ENCODE assay signal across 1 cellular context in the genomic region with DNA sequence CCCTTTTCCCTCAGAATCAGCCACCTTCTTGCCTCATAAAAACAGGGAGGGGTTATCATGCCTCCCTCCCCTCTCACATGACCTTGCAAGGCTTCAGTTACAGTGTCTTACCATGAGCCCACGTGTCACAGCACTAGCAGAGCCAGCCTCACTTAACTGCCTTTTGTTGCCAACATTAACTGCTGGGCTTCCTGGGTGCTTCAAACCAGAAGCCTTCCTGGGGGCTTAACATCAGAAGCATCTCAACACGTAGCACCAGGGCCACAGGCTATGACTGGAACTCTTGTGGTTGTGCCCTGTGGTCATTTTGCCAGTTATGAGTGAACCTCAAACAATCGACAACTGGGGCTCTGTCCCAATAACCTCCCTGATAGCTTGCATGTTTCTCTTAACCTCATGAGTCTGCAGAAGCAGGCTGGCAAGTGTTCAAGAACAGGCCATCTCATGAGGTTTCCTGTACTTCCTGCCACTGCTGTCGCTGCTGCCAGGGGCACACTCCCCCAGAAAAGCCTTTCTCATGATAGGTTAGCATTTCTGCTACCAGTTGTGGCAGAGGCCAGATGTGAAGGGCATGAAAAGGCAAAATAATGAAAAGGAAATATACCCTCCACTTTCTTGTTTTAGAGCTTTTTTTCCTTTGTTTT.
A peak's percentile ranks its signal among the peaks of the same experiment; 100 is the strongest.
TF ChIP-seq lines count a peak whose summit lies in the region.

No MANE protein-coding gene starts in this region.

TF ChIP-seq in K562, 482 proteins besides CTCF, POLR2A, EP300 and RAD21 (continued from another document and continues in another):
- no peak for TF ChIP-seq NFATC3 (IDR thresholded peaks at IDR 0.05)
- TF ChIP-seq ZNF232 (CRISPR knock-in tag; IDR thresholded peaks at IDR 0.05), result no peak
- TF ChIP-seq ZNF668 (CRISPR knock-in tag; IDR thresholded peaks at IDR 0.05), result peak; percentile 93
- 0 out of 2 replicates have a peak, but pooled peaks have one; percentile 33 for TF ChIP-seq TSC22D4 (tag; IDR thresholded peaks at IDR 0.05)
- no peak for TF ChIP-seq CHD2 (IDR thresholded peaks at IDR 0.05; ENCODE audit: low read depth, low read length)
- TF ChIP-seq RB1 (IDR thresholded peaks at IDR 0.05; ENCODE audit: low read depth), result no peak
- TF ChIP-seq KLF13 (tag; IDR thresholded peaks at IDR 0.05; ENCODE audit: borderline replicate concordance, low read depth), result peak; percentile 67; the same call in 1 of the 2 replicates
- peak; percentile 74; the same call in 1 of the 2 replicates for TF ChIP-seq ZNF644 (tag; IDR thresholded peaks at IDR 0.05; ENCODE audit: low read depth)
- TF ChIP-seq LEF1 (IDR thresholded peaks at IDR 0.05), result no peak
- TF ChIP-seq, protein P1, sequence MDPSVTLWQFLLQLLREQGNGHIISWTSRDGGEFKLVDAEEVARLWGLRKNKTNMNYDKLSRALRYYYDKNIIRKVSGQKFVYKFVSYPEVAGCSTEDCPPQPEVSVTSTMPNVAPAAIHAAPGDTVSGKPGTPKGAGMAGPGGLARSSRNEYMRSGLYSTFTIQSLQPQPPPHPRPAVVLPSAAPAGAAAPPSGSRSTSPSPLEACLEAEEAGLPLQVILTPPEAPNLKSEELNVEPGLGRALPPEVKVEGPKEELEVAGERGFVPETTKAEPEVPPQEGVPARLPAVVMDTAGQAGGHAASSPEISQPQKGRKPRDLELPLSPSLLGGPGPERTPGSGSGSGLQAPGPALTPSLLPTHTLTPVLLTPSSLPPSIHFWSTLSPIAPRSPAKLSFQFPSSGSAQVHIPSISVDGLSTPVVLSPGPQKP (CRISPR knock-in tag; IDR thresholded peaks at IDR 0.05), result no peak
- peak; percentile 48; the same call in 1 of the 2 replicates for TF ChIP-seq RNF2 (IDR thresholded peaks at IDR 0.05)
- peak; percentile 72; the same call in 1 of the 2 replicates for TF ChIP-seq PATZ1 (CRISPR knock-in tag; IDR thresholded peaks at IDR 0.05; ENCODE audit: borderline replicate concordance)
- TF ChIP-seq ZNF589 (CRISPR knock-in tag; IDR thresholded peaks at IDR 0.05; ENCODE audit: low read depth), result peak; percentile 96
- TF ChIP-seq FOXM1 (IDR thresholded peaks at IDR 0.05; ENCODE audit: low read depth), result no peak
- no peak for TF ChIP-seq FOXM1 (CRISPR knock-in tag; IDR thresholded peaks at IDR 0.05; ENCODE audit: low read depth)
- TF ChIP-seq PRMT5 (CRISPR knock-in tag; IDR thresholded peaks at IDR 0.05), result no peak
- TF ChIP-seq LCOR (CRISPR knock-in tag; IDR thresholded peaks at IDR 0.05), result no peak
- 0 out of 2 replicates have a peak, but pooled peaks have one; percentile 4 for TF ChIP-seq ZFP1 (CRISPR knock-in tag; IDR thresholded peaks at IDR 0.05)
- TF ChIP-seq POLR2G (IDR thresholded peaks at IDR 0.05; ENCODE audit: low read depth, low read length), result no peak
- TF ChIP-seq MCM7 (IDR thresholded peaks at IDR 0.05), result no peak
- TF ChIP-seq TAF15 (IDR thresholded peaks at IDR 0.05; ENCODE audit: low read depth, low read length), result no peak
- TF ChIP-seq ZNF785 (CRISPR knock-in tag; IDR thresholded peaks at IDR 0.05), result no peak
- TF ChIP-seq MAX (CRISPR knock-in tag; IDR thresholded peaks at IDR 0.05), result peak; percentile 81
- TF ChIP-seq KLF16 (IDR thresholded peaks at IDR 0.05), result no peak
- no peak for TF ChIP-seq TCF7L2 (IDR thresholded peaks at IDR 0.05; ENCODE audit: low read depth, low read length)
- no peak for TF ChIP-seq SMAD1 (IDR thresholded peaks at IDR 0.05; ENCODE audit: low read depth, low read length, partially characterized antibody)
- TF ChIP-seq CBFA2T3 (IDR thresholded peaks at IDR 0.05), result peak; percentile 21; the same call in 1 of the 2 replicates
- TF ChIP-seq, protein P2, sequence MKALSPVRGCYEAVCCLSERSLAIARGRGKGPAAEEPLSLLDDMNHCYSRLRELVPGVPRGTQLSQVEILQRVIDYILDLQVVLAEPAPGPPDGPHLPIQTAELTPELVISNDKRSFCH (CRISPR knock-in tag; IDR thresholded peaks at IDR 0.05), result no peak
- TF ChIP-seq, protein P2 (tag; IDR thresholded peaks at IDR 0.05), result peak; percentile 91
- no peak for TF ChIP-seq CREB5 (CRISPR knock-in tag; IDR thresholded peaks at IDR 0.05)
- no peak for TF ChIP-seq KLF10 (CRISPR knock-in tag; IDR thresholded peaks at IDR 0.05)
- TF ChIP-seq MCM3 (IDR thresholded peaks at IDR 0.05), result no peak
- TF ChIP-seq PHF8 (IDR thresholded peaks at IDR 0.05; ENCODE audit: borderline replicate concordance, low read length), result no peak; the same call in 1 of the 2 replicates
- no peak for TF ChIP-seq ZNF316 (IDR thresholded peaks at IDR 0.05)
- no peak for TF ChIP-seq ARNT (IDR thresholded peaks at IDR 0.05)
- no peak for TF ChIP-seq FOXK1 (CRISPR knock-in tag; IDR thresholded peaks at IDR 0.05; ENCODE audit: borderline replicate concordance)
- TF ChIP-seq ZNF274 (IDR thresholded peaks at IDR 0.05; ENCODE audit: borderline replicate concordance, low read depth, low read length), result no peak
- TF ChIP-seq, protein P3, sequence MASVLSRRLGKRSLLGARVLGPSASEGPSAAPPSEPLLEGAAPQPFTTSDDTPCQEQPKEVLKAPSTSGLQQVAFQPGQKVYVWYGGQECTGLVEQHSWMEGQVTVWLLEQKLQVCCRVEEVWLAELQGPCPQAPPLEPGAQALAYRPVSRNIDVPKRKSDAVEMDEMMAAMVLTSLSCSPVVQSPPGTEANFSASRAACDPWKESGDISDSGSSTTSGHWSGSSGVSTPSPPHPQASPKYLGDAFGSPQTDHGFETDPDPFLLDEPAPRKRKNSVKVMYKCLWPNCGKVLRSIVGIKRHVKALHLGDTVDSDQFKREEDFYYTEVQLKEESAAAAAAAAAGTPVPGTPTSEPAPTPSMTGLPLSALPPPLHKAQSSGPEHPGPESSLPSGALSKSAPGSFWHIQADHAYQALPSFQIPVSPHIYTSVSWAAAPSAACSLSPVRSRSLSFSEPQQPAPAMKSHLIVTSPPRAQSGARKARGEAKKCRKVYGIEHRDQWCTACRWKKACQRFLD (CRISPR knock-in tag; IDR thresholded peaks at IDR 0.05), result peak; percentile 87; the same call in 1 of the 2 replicates
- 0 out of 2 replicates have a peak, but pooled peaks have one; percentile 39 for TF ChIP-seq STAT6 (CRISPR knock-in tag; IDR thresholded peaks at IDR 0.05)
- TF ChIP-seq JUND (IDR thresholded peaks at IDR 0.05; ENCODE audit: borderline replicate concordance, low read depth, low read length), result no peak; the same call in 1 of the 2 replicates
- TF ChIP-seq JUND (tag; IDR thresholded peaks at IDR 0.05; ENCODE audit: borderline replicate concordance, low read depth, low read length), result peak; percentile 81; the same call in 2 of the 3 replicates
- TF ChIP-seq, protein P4, sequence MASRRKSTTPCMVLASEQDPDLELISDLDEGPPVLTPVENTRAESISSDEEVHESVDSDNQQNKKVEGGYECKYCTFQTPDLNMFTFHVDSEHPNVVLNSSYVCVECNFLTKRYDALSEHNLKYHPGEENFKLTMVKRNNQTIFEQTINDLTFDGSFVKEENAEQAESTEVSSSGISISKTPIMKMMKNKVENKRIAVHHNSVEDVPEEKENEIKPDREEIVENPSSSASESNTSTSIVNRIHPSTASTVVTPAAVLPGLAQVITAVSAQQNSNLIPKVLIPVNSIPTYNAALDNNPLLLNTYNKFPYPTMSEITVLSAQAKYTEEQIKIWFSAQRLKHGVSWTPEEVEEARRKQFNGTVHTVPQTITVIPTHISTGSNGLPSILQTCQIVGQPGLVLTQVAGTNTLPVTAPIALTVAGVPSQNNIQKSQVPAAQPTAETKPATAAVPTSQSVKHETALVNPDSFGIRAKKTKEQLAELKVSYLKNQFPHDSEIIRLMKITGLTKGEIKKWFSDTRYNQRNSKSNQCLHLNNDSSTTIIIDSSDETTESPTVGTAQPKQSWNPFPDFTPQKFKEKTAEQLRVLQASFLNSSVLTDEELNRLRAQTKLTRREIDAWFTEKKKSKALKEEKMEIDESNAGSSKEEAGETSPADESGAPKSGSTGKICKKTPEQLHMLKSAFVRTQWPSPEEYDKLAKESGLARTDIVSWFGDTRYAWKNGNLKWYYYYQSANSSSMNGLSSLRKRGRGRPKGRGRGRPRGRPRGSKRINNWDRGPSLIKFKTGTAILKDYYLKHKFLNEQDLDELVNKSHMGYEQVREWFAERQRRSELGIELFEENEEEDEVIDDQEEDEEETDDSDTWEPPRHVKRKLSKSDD (conservative IDR thresholded peaks at IDR 0.05; ENCODE audit: low read length), result no peak
- TF ChIP-seq GTF2A2 (tag; IDR thresholded peaks at IDR 0.05), result 0 out of 2 replicates have a peak, but pooled peaks have one; percentile 15
- no peak for TF ChIP-seq BCL6 (CRISPR knock-in tag; IDR thresholded peaks at IDR 0.05)
- TF ChIP-seq SMAD2 (IDR thresholded peaks at IDR 0.05; ENCODE audit: low read depth, low read length), result no peak
- TF ChIP-seq ATF6 (CRISPR knock-in tag; IDR thresholded peaks at IDR 0.05), result no peak
- TF ChIP-seq EZH2 (IDR thresholded peaks at IDR 0.05; ENCODE audit: borderline replicate concordance, low read depth, low read length), result no peak
- no peak for TF ChIP-seq SAFB (IDR thresholded peaks at IDR 0.05; ENCODE audit: borderline replicate concordance, low read depth, low read length)
- TF ChIP-seq BRD9 (IDR thresholded peaks at IDR 0.05; ENCODE audit: low read depth, partially characterized antibody), result peak; percentile 26
